In the genomic region with DNA sequence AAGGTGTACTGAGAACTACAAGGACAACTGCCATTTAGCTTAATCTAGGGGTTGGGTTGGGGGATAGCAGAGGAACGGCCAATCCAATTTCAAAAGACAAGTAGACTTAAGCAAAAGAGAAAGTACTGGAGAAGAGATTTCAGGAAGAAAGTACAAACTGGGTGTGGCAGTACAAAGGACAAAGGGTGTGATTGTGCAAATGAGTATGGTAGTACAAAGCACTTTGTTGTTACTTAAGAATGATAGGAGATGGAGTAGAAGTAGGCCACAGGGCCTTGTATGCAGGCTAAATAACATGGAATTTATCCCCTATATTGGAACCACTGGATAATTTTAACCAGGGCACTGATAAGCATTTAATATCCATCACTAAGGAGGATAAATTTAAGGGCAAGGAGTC, we compare ENCODE assay signal across 12 cellular contexts. TPM values are rescaled to one million over a fixed set of nuclear protein-coding genes. Genes with fewer than 3 reads are reported as not detected.
DNase-seq lines count a peak whose midpoint lies in the region; ATAC-seq, FAIRE-seq and TF ChIP-seq lines count a peak whose summit lies in the region.
"Had no signal": no experiment of that assay in that cellular context is flagged by ENCODE, and none has a peak within 500 bp of the region (broad histone marks: within the 10 kb centered on the region; RNA-seq: fewer than 3 reads in every experiment).

No MANE protein-coding gene starts in this region.

- ATAC-seq in PC-3 (no peak), HG02973 (IDR thresholded peaks at IDR 0.05; ENCODE audit: unreplicated experiment) (no peak), GM19351 (IDR thresholded peaks at IDR 0.05; ENCODE audit: unreplicated experiment) (no peak), HG02759 (IDR thresholded peaks at IDR 0.05; ENCODE audit: unreplicated experiment) (no peak)

- H3K27ac ChIP-seq in PC-3 (ENCODE audit: low read length) (peak overlapping the region; percentile 15), duodenal mucosa (ENCODE audit: low read depth, low read length) (peak overlapping the region; percentile 67)

- peaks cover 24% of the 10 kb centered on the region for H3K79me2 ChIP-seq in PC-3 (ENCODE audit: low read length)

- H3K4me3 ChIP-seq in PC-3 (ENCODE audit: low read length) (no peak overlapping the region), duodenal mucosa (ENCODE audit: low read depth in 1 of 2, low read length in 2 of 2) (peak overlapping the region in 1 of 2 donors; percentile 41)

- H3F3A ChIP-seq in PC-3 (ENCODE audit: low read length, unreplicated experiment), result no peaks in the 10 kb centered on the region

- H3K4me2 ChIP-seq in PC-3 (ENCODE audit: low read length), result peak overlapping the region; percentile 11; the same call in 1 of the 2 replicates

- H3K9ac ChIP-seq in PC-3 (ENCODE audit: low read length) (no peak overlapping the region), duodenal mucosa (ENCODE audit: low read depth in 1 of 2, low read length in 2 of 2) (peak overlapping the region in 1 of 2 donors; percentile 44)

- no TSS peak for BruUV-seq in PC-3 (replicated peaks; lab: Mats Ljungman, UMichigan)

- no peaks in the 10 kb centered on the region for H3K36me3 ChIP-seq in PC-3 (ENCODE audit: low read depth, low read length)
- peaks cover 0 to 5% of the 10 kb centered on the region in 2 donors for H3K36me3 ChIP-seq in duodenal mucosa (ENCODE audit: control insufficient read depth in 1 of 2, insufficient read depth in 2 of 2, low read length in 2 of 2)

- intact Hi-C loops in PC-3 (cut with micrococcal nuclease), result loop anchor here (10.0 kb wide), 1 partner anchor 187 kb away; no protein-coding TSS in a partner anchor

- H4K20me1 ChIP-seq in PC-3 (ENCODE audit: low read length), result no peaks in the 10 kb centered on the region

- peak overlapping the region; percentile 57 for H3K27ac Mint-ChIP-seq in osteocyte (ENCODE audit: unreplicated experiment)

- H3K9me2 ChIP-seq in PC-3 (replicated peaks; ENCODE audit: low read length), result no peaks in the 10 kb centered on the region

- H3K9me3 Mint-ChIP-seq in osteocyte (ENCODE audit: unreplicated experiment), result no peaks in the 10 kb centered on the region
- H3K9me3 Mint-ChIP-seq: nephron had no signal

- CTCF ChIA-PET in PC-3 (lab: Charles Lee), result no interaction called here

- POLR2A ChIA-PET in PC-3 (lab: Charles Lee; ENCODE audit: unreplicated experiment), result no interaction called here

- H3K4me1 ChIP-seq in PC-3 (ENCODE audit: insufficient read depth, low read length) (peaks cover 31% of the 10 kb centered on the region), duodenal mucosa (ENCODE audit: control insufficient read depth in 1 of 2, insufficient read depth in 2 of 2, low read length in 2 of 2) (peaks cover 15 to 26% of the 10 kb centered on the region in 2 donors)

- H3K27me3 ChIP-seq in PC-3 (ENCODE audit: low read length) (no peaks in the 10 kb centered on the region), duodenal mucosa (ENCODE audit: control insufficient read depth in 1 of 2, insufficient read depth in 2 of 2, low read length in 2 of 2) (no peaks in the 10 kb centered on the region)

- peak; percentile 70 for FAIRE-seq in H54 (lab: Jason Lieb, UNC)

- no peak overlapping the region for H2AFZ ChIP-seq in PC-3 (ENCODE audit: low read length)

- H3K4me1 Mint-ChIP-seq in osteocyte (ENCODE audit: unreplicated experiment), result peaks cover 23% of the 10 kb centered on the region

- no peaks in the 10 kb centered on the region for H3K36me3 Mint-ChIP-seq in osteocyte (ENCODE audit: unreplicated experiment)

- H3K9me3 ChIP-seq in PC-3 (ENCODE audit: low read length) (no peaks in the 10 kb centered on the region), duodenal mucosa (ENCODE audit: control insufficient read depth in 1 of 2, low read length in 2 of 2) (no peaks in the 10 kb centered on the region)

- TF ChIP-seq POLR2A in H54 (IDR thresholded peaks at IDR 0.05; ENCODE audit: low read depth, low read length), result no peak

- no peak overlapping the region for H3K4me3 Mint-ChIP-seq in osteocyte (ENCODE audit: unreplicated experiment)
- H3K4me3 Mint-ChIP-seq: nephron had no signal

- TF ChIP-seq CTCF in PC-3 (conservative IDR thresholded peaks at IDR 0.05; ENCODE audit: low read depth, low read length) (no peak), osteocyte (IDR thresholded peaks at IDR 0.05) (no peak)

- no peaks in the 10 kb centered on the region for H3K27me3 Mint-ChIP-seq in osteocyte (ENCODE audit: unreplicated experiment)

- DNase-seq in H54 (ENCODE audit: insufficient read length, low spot score) (no peak), PC-3 (peak; percentile 33), osteocyte (ENCODE audit: extremely low spot score, unreplicated experiment) (no peak), NCI-H1092 treated with DMSO at 0.1 percent for 48 hours (lab: John Stamatoyannopoulos, UW) (no peak)
- DNase-seq: activated CD4-positive, alpha-beta T cell treated with anti-CD3 and anti-CD28 coated beads, Interleukin-2, amount 50 U/mL, for 4 hours; activated naive CD4-positive, alpha-beta T cell; NCI-H2107 had no signal

RNA-seq across cellular contexts. Expression of gene ORC2, which starts 4.7 kb away (rescaled TPM):
- total RNA-seq in PC-3 (2014; rRNA removed) (17.7 and 25.9 TPM in 2 replicates), osteocyte (24.0 and 25.5 TPM in 2 replicates)
